Comparison of ENCODE assay signal across 24 cellular contexts in genomic region chr1:24996456-24996855, GRCh38.
DNase-seq lines count a peak whose midpoint lies in the region; ATAC-seq and TF ChIP-seq lines count a peak whose summit lies in the region.
"Had no signal": no experiment of that assay in that cellular context is flagged by ENCODE, and none has a peak within 500 bp of the region (broad histone marks: within the 10 kb centered on the region; RNA-seq: fewer than 3 reads in every experiment).

No MANE protein-coding gene starts in this region.

- peak overlapping the region; percentile 82 for H3K27ac Mint-ChIP-seq in activated naive CD4-positive, alpha-beta T cell treated with anti-CD3 and anti-CD28 coated beads, Interleukin-2, amount 10 ng/mL, durations not matched to agents 7 days and 5 days
- peak overlapping the region; percentile 86 to 99 for H3K27ac Mint-ChIP-seq in T-cell
- peak overlapping the region; percentile 33 for H3K27ac Mint-ChIP-seq in dendritic cell treated with granulocyte-macrophage colony-stimulating factor and Interleukin-4, amounts not matched to agents 40 ng/mL and 50 ng/mL, for 4 days
- H3K27ac Mint-ChIP-seq in stimulated activated naive B cell treated with anti-CD40 and anti-IgM and Interleukin-4, amounts not matched to agents 10 μg/mL and 1 μg/mL and 100 μg/mL, for 72 hours: peak overlapping the region; percentile 89
- H3K27ac Mint-ChIP-seq: mesothelial cell of epicardium had no signal

- no peaks in the 10 kb centered on the region for H3K27me3 Mint-ChIP-seq in activated naive CD4-positive, alpha-beta T cell treated with anti-CD3 and anti-CD28 coated beads, Interleukin-2, amount 10 ng/mL, durations not matched to agents 7 days and 5 days
- no peaks in the 10 kb centered on the region for H3K27me3 Mint-ChIP-seq in T-cell
- peaks cover 23% of the 10 kb centered on the region for H3K27me3 Mint-ChIP-seq in dendritic cell treated with granulocyte-macrophage colony-stimulating factor and Interleukin-4, amounts not matched to agents 40 ng/mL and 50 ng/mL, for 4 days
- H3K27me3 Mint-ChIP-seq in stimulated activated naive B cell treated with anti-CD40 and anti-IgM and Interleukin-4, amounts not matched to agents 10 μg/mL and 1 μg/mL and 100 μg/mL, for 72 hours: peaks cover 0 to 4% of the 10 kb centered on the region in 2 donors

- H3K4me1 ChIP-seq in stomach: no peaks in the 10 kb centered on the region
- H3K4me1 ChIP-seq: esophagus squamous epithelium, neural progenitor cell, psoas muscle, SJCRH30 had no signal

- H3K27ac ChIP-seq in stomach: no peak overlapping the region
- H3K27ac ChIP-seq: esophagus squamous epithelium, neural progenitor cell, PC-9, psoas muscle, SJCRH30 had no signal

- intact Hi-C loops in dendritic cell treated with granulocyte-macrophage colony-stimulating factor and Interleukin-4, amounts not matched to agents 40 ng/mL and 50 ng/mL, for 4 days (cut with micrococcal nuclease): no loop called here
- intact Hi-C loops in stomach (cut with DNase I; ENCODE audit: low total_unique reads): no loop called here

- CTCF ChIA-PET in activated naive CD4-positive, alpha-beta T cell treated with anti-CD3 and anti-CD28 coated beads, Interleukin-2, amount 10 ng/mL, durations not matched to agents 7 days and 5 days (lab: Charles Lee): interaction anchor here (0.7 to 3.8 kb wide), 3 partner anchors 11 to 40 kb away, joined by 4 to 16 read pairs (median 5); no protein-coding TSS in a partner anchor
- CTCF ChIA-PET in T-cell (lab: Charles Lee): no interaction called here

- peaks cover 0 to 12% (median 10%) of the 10 kb centered on the region in 4 donors for H3K9me3 ChIP-seq in stomach
- H3K9me3 ChIP-seq: esophagus squamous epithelium, MG63, psoas muscle had no signal

- TF ChIP-seq EP300 in stomach (IDR thresholded peaks at IDR 0.05): no peak

- POLR2A ChIA-PET in T-cell (lab: Charles Lee): no interaction called here

- H3K4me3 ChIP-seq in stomach: no peak overlapping the region
- H3K4me3 ChIP-seq: esophagus squamous epithelium, MG63, neural progenitor cell, PC-9, psoas muscle, SJCRH30, skin epidermis had no signal

- peaks cover 6% of the 10 kb centered on the region for H3K9me3 Mint-ChIP-seq in activated naive CD4-positive, alpha-beta T cell treated with anti-CD3 and anti-CD28 coated beads, Interleukin-2, amount 10 ng/mL, durations not matched to agents 7 days and 5 days
- H3K9me3 Mint-ChIP-seq in T-cell: peaks cover 0 to 6% (median 6%) of the 10 kb centered on the region in 3 donors
- peaks cover 6% of the 10 kb centered on the region for H3K9me3 Mint-ChIP-seq in dendritic cell treated with granulocyte-macrophage colony-stimulating factor and Interleukin-4, amounts not matched to agents 40 ng/mL and 50 ng/mL, for 4 days
- H3K9me3 Mint-ChIP-seq in stimulated activated naive B cell treated with anti-CD40 and anti-IgM and Interleukin-4, amounts not matched to agents 10 μg/mL and 1 μg/mL and 100 μg/mL, for 72 hours: peaks cover 9 to 11% of the 10 kb centered on the region in 2 donors
- H3K9me3 Mint-ChIP-seq: mesothelial cell of epicardium had no signal

- H3K36me3 Mint-ChIP-seq in activated naive CD4-positive, alpha-beta T cell treated with anti-CD3 and anti-CD28 coated beads, Interleukin-2, amount 10 ng/mL, durations not matched to agents 7 days and 5 days: peaks cover 24% of the 10 kb centered on the region
- peaks cover 10% of the 10 kb centered on the region for H3K36me3 Mint-ChIP-seq in T-cell
- no peaks in the 10 kb centered on the region for H3K36me3 Mint-ChIP-seq in dendritic cell treated with granulocyte-macrophage colony-stimulating factor and Interleukin-4, amounts not matched to agents 40 ng/mL and 50 ng/mL, for 4 days (ENCODE audit: low read depth)
- peaks cover 3 to 10% of the 10 kb centered on the region in 2 donors for H3K36me3 Mint-ChIP-seq in stimulated activated naive B cell treated with anti-CD40 and anti-IgM and Interleukin-4, amounts not matched to agents 10 μg/mL and 1 μg/mL and 100 μg/mL, for 72 hours
- H3K36me3 Mint-ChIP-seq: mesothelial cell of epicardium, neural progenitor cell had no signal

- peaks cover 0 to 15% (median 0%) of the 10 kb centered on the region in 3 donors for H3K27me3 ChIP-seq in stomach
- H3K27me3 ChIP-seq: MG63, neural progenitor cell had no signal

- no peak for TF ChIP-seq POLR2A in stomach (IDR thresholded peaks at IDR 0.05)

- no peak overlapping the region for H3K4me3 Mint-ChIP-seq in activated naive CD4-positive, alpha-beta T cell treated with anti-CD3 and anti-CD28 coated beads, Interleukin-2, amount 10 ng/mL, durations not matched to agents 7 days and 5 days
- peak overlapping the region in 1 of 3 donors; percentile 87 for H3K4me3 Mint-ChIP-seq in T-cell
- no peak overlapping the region for H3K4me3 Mint-ChIP-seq in dendritic cell treated with granulocyte-macrophage colony-stimulating factor and Interleukin-4, amounts not matched to agents 40 ng/mL and 50 ng/mL, for 4 days
- no peak overlapping the region for H3K4me3 Mint-ChIP-seq in stimulated activated naive B cell treated with anti-CD40 and anti-IgM and Interleukin-4, amounts not matched to agents 10 μg/mL and 1 μg/mL and 100 μg/mL, for 72 hours
- H3K4me3 Mint-ChIP-seq: mesothelial cell of epicardium, neural progenitor cell had no signal

- H3K36me3 ChIP-seq in stomach: no peaks in the 10 kb centered on the region
- H3K36me3 ChIP-seq: esophagus squamous epithelium, MG63, neural progenitor cell, SJCRH30 had no signal

- WGBS in stomach, 5 donors: 72 to 86% (median 75%) methylated on average over 5 of the region's 5 CpGs

- no peak for TF ChIP-seq CTCF in stomach (IDR thresholded peaks at IDR 0.05)

- no peak for DNase-seq in activated naive CD4-positive, alpha-beta T cell treated with anti-CD3 and anti-CD28 coated beads, Interleukin-2, amount 10 ng/mL, durations not matched to agents 7 days and 5 days
- no peak for DNase-seq in activated naive CD4-positive, alpha-beta T cell treated with Interleukin-2 at 50 U/mL for 16 hours
- DNase-seq in T-cell (no peak), UCSD-AML1 (lab: John Stamatoyannopoulos, UW; ENCODE audit: unreplicated experiment) (no peak), stomach (no peak), RPMI8226 (no peak)
- no peak for DNase-seq in stimulated activated naive B cell treated with anti-CD40 and anti-IgM and Interleukin-4, amounts not matched to agents 10 μg/mL and 1 μg/mL and 100 μg/mL, for 72 hours
- DNase-seq: activated CD4-positive, CD25-positive, alpha-beta regulatory T cell treated with anti-CD3 and anti-CD28 coated beads, Interleukin-2, amount 50 U/mL, for 72 hours; activated T-cell treated with anti-CD3 and anti-CD28 coated beads for 4 hours; central memory CD4-positive, alpha-beta T cell; DMS79 treated with DMSO at 0.1 percent for 48 hours; effector CD8-positive, alpha-beta T cell; esophagus squamous epithelium; left colon; MG63; PC-9; SJCRH30; stimulated activated CD4-positive, alpha-beta T cell treated with anti-CD3 and anti-CD28 coated beads, Interleukin-2, amount 100 ng/mL, for 48 hours; T-helper 9 cell had no signal

- ATAC-seq in T-cell (replicated peaks in 1 of 4): no peak
- no peak for ATAC-seq in stimulated activated naive B cell treated with anti-CD40 and anti-IgM and Interleukin-4, amounts not matched to agents 10 μg/mL and 1 μg/mL and 100 μg/mL, for 72 hours (replicated peaks)
- ATAC-seq: left colon, psoas muscle had no signal

- peaks cover 97% of the 10 kb centered on the region for H3K4me1 Mint-ChIP-seq in activated naive CD4-positive, alpha-beta T cell treated with anti-CD3 and anti-CD28 coated beads, Interleukin-2, amount 10 ng/mL, durations not matched to agents 7 days and 5 days
- H3K4me1 Mint-ChIP-seq in T-cell: peaks cover 92 to 98% (median 93%) of the 10 kb centered on the region in 3 donors
- H3K4me1 Mint-ChIP-seq in dendritic cell treated with granulocyte-macrophage colony-stimulating factor and Interleukin-4, amounts not matched to agents 40 ng/mL and 50 ng/mL, for 4 days (ENCODE audit: low read depth): peaks cover 48% of the 10 kb centered on the region
- H3K4me1 Mint-ChIP-seq in stimulated activated naive B cell treated with anti-CD40 and anti-IgM and Interleukin-4, amounts not matched to agents 10 μg/mL and 1 μg/mL and 100 μg/mL, for 72 hours: peaks cover 37 to 69% of the 10 kb centered on the region in 2 donors
- H3K4me1 Mint-ChIP-seq: mesothelial cell of epicardium had no signal

Comparison
In these comparisons a context has a peak if more than half of its experiments do, and no peak if none do; other contexts are left out.
1. H3K27ac Mint-ChIP-seq: peak in every context shown above with its lines; median percentile 92 in T-cell; 89 in stimulated activated naive B cell treated with anti-CD40 and anti-IgM and Interleukin-4, amounts not matched to agents 10 μg/mL and 1 μg/mL and 100 μg/mL, for 72 hours; 82 in activated naive CD4-positive, alpha-beta T cell treated with anti-CD3 and anti-CD28 coated beads, Interleukin-2, amount 10 ng/mL, durations not matched to agents 7 days and 5 days; 33 in dendritic cell treated with granulocyte-macrophage colony-stimulating factor and Interleukin-4, amounts not matched to agents 40 ng/mL and 50 ng/mL, for 4 days.